In the genomic region with DNA sequence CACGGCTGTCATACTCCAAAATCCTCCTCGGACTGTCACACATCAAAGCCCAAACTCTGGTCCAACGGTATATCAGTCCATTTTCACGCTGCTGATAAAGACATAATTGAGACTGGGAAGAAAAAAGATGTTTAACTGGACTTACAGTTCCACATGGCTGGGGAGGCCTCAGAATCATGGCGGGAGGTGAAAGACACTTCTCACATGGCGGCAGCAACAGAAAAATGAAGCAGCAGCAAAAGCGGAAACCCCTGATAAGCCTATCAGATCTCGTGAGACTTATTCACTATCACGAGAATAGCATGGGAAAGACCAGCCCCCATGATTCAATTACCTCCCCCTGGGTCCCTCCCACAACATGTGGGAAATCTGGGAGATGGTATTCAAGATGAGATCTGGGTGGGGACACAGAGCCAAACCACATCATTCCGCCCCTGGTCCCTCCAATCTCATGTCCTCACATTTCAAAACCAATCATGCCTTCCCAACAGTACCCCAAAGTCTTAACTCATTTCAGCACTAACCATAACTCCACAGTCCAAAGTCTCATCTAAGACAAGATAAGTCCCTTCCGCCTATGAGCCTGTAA, we compare ENCODE assay signal across 1 cellular context.
TF ChIP-seq lines count a peak whose summit lies in the region.
"Not testable (repeated sequence)": the region's sequence is repeated elsewhere in the genome, so short reads cannot be mapped to it uniquely, and the experiment has no call there.

No MANE protein-coding gene starts in this region.

TF ChIP-seq in K562, 482 proteins besides CTCF, POLR2A, EP300 and RAD21 (continued from another document and continues in another):
- TF ChIP-seq, protein P1, sequence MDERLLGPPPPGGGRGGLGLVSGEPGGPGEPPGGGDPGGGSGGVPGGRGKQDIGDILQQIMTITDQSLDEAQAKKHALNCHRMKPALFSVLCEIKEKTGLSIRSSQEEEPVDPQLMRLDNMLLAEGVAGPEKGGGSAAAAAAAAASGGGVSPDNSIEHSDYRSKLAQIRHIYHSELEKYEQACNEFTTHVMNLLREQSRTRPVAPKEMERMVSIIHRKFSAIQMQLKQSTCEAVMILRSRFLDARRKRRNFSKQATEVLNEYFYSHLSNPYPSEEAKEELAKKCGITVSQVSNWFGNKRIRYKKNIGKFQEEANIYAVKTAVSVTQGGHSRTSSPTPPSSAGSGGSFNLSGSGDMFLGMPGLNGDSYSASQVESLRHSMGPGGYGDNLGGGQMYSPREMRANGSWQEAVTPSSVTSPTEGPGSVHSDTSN (CRISPR knock-in tag; IDR thresholded peaks at IDR 0.05; ENCODE audit: low read depth): not testable (repeated sequence)
- TF ChIP-seq, protein P1 (tag; conservative IDR thresholded peaks at IDR 0.05; ENCODE audit: low read depth): peak; percentile 88
- TF ChIP-seq AFF4 (CRISPR knock-in tag; IDR thresholded peaks at IDR 0.05) (0 out of 2 replicates have a peak, but pooled peaks have one; percentile 53), ZFX (CRISPR knock-in tag; IDR thresholded peaks at IDR 0.05) (peak; percentile 86), CHD2 (IDR thresholded peaks at IDR 0.05; ENCODE audit: low read depth, low read length) (peak; percentile 93), CTBP1 (IDR thresholded peaks at IDR 0.05; ENCODE audit: borderline replicate concordance) (peak; percentile 43; the same call in 1 of the 2 replicates), DPF2 (IDR thresholded peaks at IDR 0.05) (peak; percentile 60), FOSL1 (tag; conservative IDR thresholded peaks at IDR 0.05) (0 out of 2 replicates have a peak, but pooled peaks have one; percentile 49), RBFOX2 (IDR thresholded peaks at IDR 0.05; ENCODE audit: low read depth, low read length) (peak; percentile 56; the same call in 1 of the 2 replicates), EP400 (IDR thresholded peaks at IDR 0.05) (peak; percentile 96), ZNF584 (CRISPR knock-in tag; IDR thresholded peaks at IDR 0.05; ENCODE audit: low read depth) (0 out of 2 replicates have a peak, but pooled peaks have one; percentile 50), CBFA2T2 (conservative IDR thresholded peaks at IDR 0.05) (peak; percentile 39; the same call in 1 of the 2 replicates), BCOR (IDR thresholded peaks at IDR 0.05) (0 out of 2 replicates have a peak, but pooled peaks have one; percentile 29), LCOR (CRISPR knock-in tag; IDR thresholded peaks at IDR 0.05) (peak; percentile 32; the same call in 1 of the 2 replicates), ARID1B (IDR thresholded peaks at IDR 0.05) (peak; percentile 61), TAF1 (IDR thresholded peaks at IDR 0.05; ENCODE audit: control insufficient read depth, extremely low read depth, insufficient read depth, low read length, severe bottlenecking) (peak; percentile 72), SPI1 (IDR thresholded peaks at IDR 0.05; ENCODE audit: borderline replicate concordance, low read depth, low read length) (peak; percentile 48; the same call in 1 of the 2 replicates), MGA (IDR thresholded peaks at IDR 0.05) (peak; percentile 88), JUND (tag; IDR thresholded peaks at IDR 0.05; ENCODE audit: borderline replicate concordance, low read depth, low read length) (peak; percentile 40; the same call in 1 of the 3 replicates), CBFA2T3 (IDR thresholded peaks at IDR 0.05) (peak; percentile 71), MAZ (CRISPR knock-in tag; conservative IDR thresholded peaks at IDR 0.05 in 1 of 2, IDR thresholded peaks at IDR 0.05 in 1 of 2) (0 out of 4 replicates have a peak, but pooled peaks have one; percentile 41 to 42), TEAD1 (CRISPR knock-in tag; IDR thresholded peaks at IDR 0.05) (peak in 1 of 2 experiments; percentile 77; a peak in 1 of 4 replicates), KDM5B (IDR thresholded peaks at IDR 0.05; ENCODE audit: insufficient replicate concordance, low read depth, low read length) (peak; percentile 79), ATF3 (IDR thresholded peaks at IDR 0.05) (0 out of 2 replicates have a peak, but pooled peaks have one; percentile 22), EHMT2 (IDR thresholded peaks at IDR 0.05) (peak; percentile 47; the same call in 1 of the 2 replicates), TBP (optimal IDR thresholded peaks at IDR 0.05; ENCODE audit: low read depth, low read length) (peak; percentile 72), L3MBTL2 (IDR thresholded peaks at IDR 0.05) (peak; percentile 85), MECOM (CRISPR knock-in tag; IDR thresholded peaks at IDR 0.05) (peak; percentile 94), TCF3 (CRISPR knock-in tag; IDR thresholded peaks at IDR 0.05) (peak; percentile 29), TAL1 (IDR thresholded peaks at IDR 0.05) (peak; percentile 22; the same call in 1 of the 2 replicates), TEAD4 (IDR thresholded peaks at IDR 0.05; ENCODE audit: low read length) (peak; percentile 47)
- TF ChIP-seq, protein P2, sequence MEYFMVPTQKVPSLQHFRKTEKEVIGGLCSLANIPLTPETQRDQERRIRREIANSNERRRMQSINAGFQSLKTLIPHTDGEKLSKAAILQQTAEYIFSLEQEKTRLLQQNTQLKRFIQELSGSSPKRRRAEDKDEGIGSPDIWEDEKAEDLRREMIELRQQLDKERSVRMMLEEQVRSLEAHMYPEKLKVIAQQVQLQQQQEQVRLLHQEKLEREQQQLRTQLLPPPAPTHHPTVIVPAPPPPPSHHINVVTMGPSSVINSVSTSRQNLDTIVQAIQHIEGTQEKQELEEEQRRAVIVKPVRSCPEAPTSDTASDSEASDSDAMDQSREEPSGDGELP (CRISPR knock-in tag; IDR thresholded peaks at IDR 0.05; ENCODE audit: borderline replicate concordance): peak; percentile 33; the same call in 1 of the 2 replicates
- not testable (repeated sequence) for TF ChIP-seq JUND (IDR thresholded peaks at IDR 0.05; ENCODE audit: borderline replicate concordance, low read depth, low read length); ATF3 (CRISPR knock-in tag; conservative IDR thresholded peaks at IDR 0.05); TEAD4 (CRISPR knock-in tag; IDR thresholded peaks at IDR 0.05; ENCODE audit: borderline replicate concordance)
- TF ChIP-seq, protein P3, sequence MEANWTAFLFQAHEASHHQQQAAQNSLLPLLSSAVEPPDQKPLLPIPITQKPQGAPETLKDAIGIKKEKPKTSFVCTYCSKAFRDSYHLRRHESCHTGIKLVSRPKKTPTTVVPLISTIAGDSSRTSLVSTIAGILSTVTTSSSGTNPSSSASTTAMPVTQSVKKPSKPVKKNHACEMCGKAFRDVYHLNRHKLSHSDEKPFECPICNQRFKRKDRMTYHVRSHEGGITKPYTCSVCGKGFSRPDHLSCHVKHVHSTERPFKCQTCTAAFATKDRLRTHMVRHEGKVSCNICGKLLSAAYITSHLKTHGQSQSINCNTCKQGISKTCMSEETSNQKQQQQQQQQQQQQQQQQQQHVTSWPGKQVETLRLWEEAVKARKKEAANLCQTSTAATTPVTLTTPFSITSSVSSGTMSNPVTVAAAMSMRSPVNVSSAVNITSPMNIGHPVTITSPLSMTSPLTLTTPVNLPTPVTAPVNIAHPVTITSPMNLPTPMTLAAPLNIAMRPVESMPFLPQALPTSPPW (CRISPR knock-in tag; IDR thresholded peaks at IDR 0.05): peak; percentile 58
